ENCODE assay signal across 15 cellular contexts in the genomic region with DNA sequence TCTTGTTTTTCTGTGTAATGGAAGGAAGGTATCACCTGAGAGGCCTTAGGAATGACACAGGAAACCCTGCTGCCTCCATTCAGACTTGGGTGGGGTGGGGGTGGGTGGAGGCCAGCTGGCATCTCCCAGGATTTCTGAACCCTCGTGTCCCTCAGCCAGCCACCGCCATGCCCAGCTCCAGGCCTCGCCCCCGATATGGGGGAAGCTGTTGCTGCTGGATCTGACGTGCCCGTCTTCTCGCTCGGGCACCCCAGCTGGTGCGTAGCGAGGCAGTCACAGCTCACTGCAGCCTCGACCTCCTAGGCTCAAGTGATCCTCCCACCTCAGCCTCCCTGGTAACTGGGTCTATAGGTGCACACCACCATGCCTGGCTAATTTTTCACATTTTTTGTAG.
DNase-seq lines count a peak whose midpoint lies in the region; ATAC-seq and TF ChIP-seq lines count a peak whose summit lies in the region.
"Had no signal": no experiment of that assay in that cellular context is flagged by ENCODE, and none has a peak within 500 bp of the region (broad histone marks: within the 10 kb centered on the region; RNA-seq: fewer than 3 reads in every experiment).

No MANE protein-coding gene starts in this region.

- peak overlapping the region; percentile 99 for H3K27ac ChIP-seq in KOPT-K1 (ENCODE audit: low read depth, low read length, poor library complexity, severe bottlenecking)
- H3K27ac ChIP-seq in gastrocnemius medialis, result peak overlapping the region; percentile 88 to 97 (median 93)
- H3K27ac ChIP-seq: HL-60, PC-9 had no signal

- TF ChIP-seq CTCF in gastrocnemius medialis (IDR thresholded peaks at IDR 0.05 in 4 of 5, conservative IDR thresholded peaks at IDR 0.05 in 1 of 5), result no peak

- H3K4me1 ChIP-seq in gastrocnemius medialis, result peaks cover 40 to 49% of the 10 kb centered on the region in 2 donors

- H3K36me3 Mint-ChIP-seq in activated naive CD4-positive, alpha-beta T cell treated with anti-CD3 and anti-CD28 coated beads, Interleukin-2, amount 10 ng/mL, durations not matched to agents 7 days and 5 days, result peaks cover 40% of the 10 kb centered on the region
- H3K36me3 Mint-ChIP-seq in central memory CD8-positive, alpha-beta T cell (ENCODE audit: insufficient read depth), result peaks cover 6% of the 10 kb centered on the region

- H3K27ac Mint-ChIP-seq in activated naive CD4-positive, alpha-beta T cell treated with anti-CD3 and anti-CD28 coated beads, Interleukin-2, amount 10 ng/mL, durations not matched to agents 7 days and 5 days, result peak overlapping the region; percentile 75
- peak overlapping the region; percentile 71 for H3K27ac Mint-ChIP-seq in central memory CD8-positive, alpha-beta T cell (ENCODE audit: low read depth)

- no peak for TF ChIP-seq POLR2A in gastrocnemius medialis (IDR thresholded peaks at IDR 0.05)

- H3K27me3 Mint-ChIP-seq in activated naive CD4-positive, alpha-beta T cell treated with anti-CD3 and anti-CD28 coated beads, Interleukin-2, amount 10 ng/mL, durations not matched to agents 7 days and 5 days, result no peaks in the 10 kb centered on the region
- no peaks in the 10 kb centered on the region for H3K27me3 Mint-ChIP-seq in central memory CD8-positive, alpha-beta T cell
- H3K27me3 Mint-ChIP-seq: CD4-positive, CD25-positive, alpha-beta regulatory T cell had no signal

- no peak overlapping the region for H3K4me3 ChIP-seq in gastrocnemius medialis
- H3K4me3 ChIP-seq: PC-9 had no signal

- H3K9me3 ChIP-seq in KOPT-K1 (ENCODE audit: insufficient read depth, low read length, poor library complexity, severe bottlenecking) (no peaks in the 10 kb centered on the region), gastrocnemius medialis (no peaks in the 10 kb centered on the region)

- in situ Hi-C loops in gastrocnemius medialis (cut with MboI; ENCODE audit: low sequenced_read_pairs in 4 of 4), result no loop called here

- intact Hi-C loops in gastrocnemius medialis (cut with DNase I; ENCODE audit: low total_unique reads), result loop anchor here (5.0 kb wide), 1 partner anchor 86 kb away; no protein-coding TSS in a partner anchor

- no peak for DNase-seq in activated naive CD4-positive, alpha-beta T cell treated with anti-CD3 and anti-CD28 coated beads, Interleukin-2, amount 10 ng/mL, durations not matched to agents 7 days and 5 days
- no peak for DNase-seq in activated naive CD4-positive, alpha-beta T cell treated with anti-CD3 and anti-CD28 coated beads, Interleukin-2, amount 50 U/mL, for 16 hours
- no peak for DNase-seq in central memory CD8-positive, alpha-beta T cell (ENCODE audit: low spot score in 2 of 2)
- DNase-seq in gastrocnemius medialis, result no peak
- DNase-seq in NCI-H128 (lab: John Stamatoyannopoulos, UW; ENCODE audit: unreplicated experiment), result no peak
- no peak for DNase-seq in NCI-H82 (lab: John Stamatoyannopoulos, UW)
- DNase-seq in activated CD8-positive, alpha-beta memory T cell treated with anti-CD3 and anti-CD28 coated beads for 24 hours, result no peak
- DNase-seq: ACHN; CD4-positive, CD25-positive, alpha-beta regulatory T cell; NCI-H187 treated with DMSO at 0.1 percent for 48 hours; NCI-H446; NCI-H69; PC-9 had no signal

- H3K36me3 ChIP-seq in KOPT-K1 (ENCODE audit: insufficient read depth, low read length), result peaks cover 15% of the 10 kb centered on the region
- H3K36me3 ChIP-seq in gastrocnemius medialis, result no peaks in the 10 kb centered on the region

- H3K9me3 Mint-ChIP-seq in activated naive CD4-positive, alpha-beta T cell treated with anti-CD3 and anti-CD28 coated beads, Interleukin-2, amount 10 ng/mL, durations not matched to agents 7 days and 5 days, result no peaks in the 10 kb centered on the region
- no peaks in the 10 kb centered on the region for H3K9me3 Mint-ChIP-seq in central memory CD8-positive, alpha-beta T cell
- H3K9me3 Mint-ChIP-seq: CD4-positive, CD25-positive, alpha-beta regulatory T cell had no signal

- no peak for ATAC-seq in central memory CD8-positive, alpha-beta T cell (replicated peaks; ENCODE audit: extremely low read depth, poor library complexity, severe bottlenecking)
- no peak for ATAC-seq in gastrocnemius medialis

- no peak overlapping the region for H3K4me3 Mint-ChIP-seq in activated naive CD4-positive, alpha-beta T cell treated with anti-CD3 and anti-CD28 coated beads, Interleukin-2, amount 10 ng/mL, durations not matched to agents 7 days and 5 days
- H3K4me3 Mint-ChIP-seq in central memory CD8-positive, alpha-beta T cell, result no peak overlapping the region

- no peaks in the 10 kb centered on the region for H3K27me3 ChIP-seq in gastrocnemius medialis

- H3K4me1 Mint-ChIP-seq in activated naive CD4-positive, alpha-beta T cell treated with anti-CD3 and anti-CD28 coated beads, Interleukin-2, amount 10 ng/mL, durations not matched to agents 7 days and 5 days, result peaks cover 92% of the 10 kb centered on the region
- peaks cover 28% of the 10 kb centered on the region for H3K4me1 Mint-ChIP-seq in central memory CD8-positive, alpha-beta T cell

- CTCF ChIA-PET in activated naive CD4-positive, alpha-beta T cell treated with anti-CD3 and anti-CD28 coated beads, Interleukin-2, amount 10 ng/mL, durations not matched to agents 7 days and 5 days (lab: Charles Lee), result interaction anchor here (1.0 kb wide), 2 partner anchors 9 to 15 kb away, joined by 3 read pairs; no protein-coding TSS in a partner anchor
